Comparison of ENCODE assay signal across 12 cellular contexts in genomic region chr1:2127181-2128145, GRCh38.
DNase-seq lines count a peak whose midpoint lies in the region; ATAC-seq, FAIRE-seq and TF ChIP-seq lines count a peak whose summit lies in the region.
"Had no signal": no experiment of that assay in that cellular context is flagged by ENCODE, and none has a peak within 500 bp of the region (broad histone marks: within the 10 kb centered on the region; RNA-seq: fewer than 3 reads in every experiment).

No MANE protein-coding gene starts in this region.

- SMC1A ChIA-PET in GM12878 (lab: Charles Lee; ENCODE audit: uncharacterized antibody, unreplicated experiment), result no interaction called here

- H3K27ac ChIP-seq in right lobe of liver, result no peak overlapping the region
- no peak overlapping the region for H3K27ac ChIP-seq in HepG2 (ENCODE audit: extremely low read length, insufficient read depth, low read length)
- H3K27ac ChIP-seq in GM12878 (ENCODE audit: control insufficient read depth, insufficient read depth), result no peak overlapping the region

- no peaks in the 10 kb centered on the region for H3K27me3 Mint-ChIP-seq in naive B cell

- WGBS in right lobe of liver (ENCODE audit: insufficient coverage, low coverage, low lambda C conversion rate, missing lambda C conversion rate), result 57% methylated on average over 7 of the region's 30 CpGs
- whole genome bisulfite sequencing in HepG2 (ENCODE audit: low lambda C conversion rate), result 96% methylated on average over 20 of the region's 30 CpGs
- 59% methylated on average over 27 of the region's 30 CpGs for WGBS in GM12878 (ENCODE audit: insufficient coverage, insufficient replicate concordance, low lambda C conversion rate, missing lambda C conversion rate)

- no peaks in the 10 kb centered on the region for H3K27me3 ChIP-seq in right lobe of liver
- H3K27me3 ChIP-seq in HepG2 (ENCODE audit: control insufficient read depth in 1 of 2, insufficient read depth in 2 of 2, low read length in 2 of 2), result no peaks in the 10 kb centered on the region
- no peaks in the 10 kb centered on the region for H3K27me3 ChIP-seq in GM12878 (replicated peaks in 1 of 2; ENCODE audit: control insufficient read depth in 2 of 2, insufficient read depth in 2 of 2, low read length in 1 of 2)

- H3K4me2 ChIP-seq in HepG2 (ENCODE audit: low read depth, low read length) (no peak overlapping the region), GM12878 (ENCODE audit: control insufficient read depth, insufficient read depth) (peak overlapping the region; percentile 22; the same call in 1 of the 2 replicates)

- TF ChIP-seq RAD21 in HepG2 (CRISPR knock-in tag; IDR thresholded peaks at IDR 0.05), result no peak
- TF ChIP-seq RAD21 in GM12878 (IDR thresholded peaks at IDR 0.05; ENCODE audit: insufficient read depth, low read depth, low read length), result no peak

- intact Hi-C loops in right lobe of liver (cut with DNase I) (no loop called here), HepG2 (cut with micrococcal nuclease; ENCODE audit: unreplicated experiment) (no loop called here), GM12878 (cut with micrococcal nuclease; ENCODE audit: unreplicated experiment) (no loop called here)

- no peaks in the 10 kb centered on the region for H3K36me3 ChIP-seq in right lobe of liver
- H3K36me3 ChIP-seq in HepG2 (replicated peaks in 1 of 2; ENCODE audit: control insufficient read depth in 1 of 2, insufficient read depth in 2 of 2, low read length in 2 of 2), result no peaks in the 10 kb centered on the region
- H3K36me3 ChIP-seq in GM12878 (ENCODE audit: control insufficient read depth in 2 of 2, insufficient read depth in 2 of 2, low read length in 1 of 2), result no peaks in the 10 kb centered on the region

- peak overlapping the region; percentile 20 to 95 (median 90) for H3K4me3 Mint-ChIP-seq in naive B cell

- FAIRE-seq in HepG2 (lab: Jason Lieb, UNC) (no peak), GM12878 (lab: Jason Lieb, UNC) (peak; percentile 65)

- TF ChIP-seq EP300 in HepG2 (IDR thresholded peaks at IDR 0.05; ENCODE audit: low read depth in 2 of 2, low read length in 2 of 2) (no peak), HepG2 (CRISPR knock-in tag; IDR thresholded peaks at IDR 0.05; ENCODE audit: borderline replicate concordance) (no peak), GM12878 (IDR thresholded peaks at IDR 0.05; ENCODE audit: borderline replicate concordance in 1 of 2, control insufficient read depth in 1 of 2, low read depth in 2 of 2, low read length in 2 of 2) (no peak)

- BruUV-seq in HepG2 (replicated peaks; lab: Mats Ljungman, UMichigan) (no TSS peak), GM12878 (replicated peaks; lab: Mats Ljungman, UMichigan) (no TSS peak)

- TF ChIP-seq CTCF in right lobe of liver (IDR thresholded peaks at IDR 0.05), result no peak
- TF ChIP-seq CTCF in HepG2 (CRISPR knock-in tag; IDR thresholded peaks at IDR 0.05), result no peak
- TF ChIP-seq CTCF in GM12878 (IDR thresholded peaks at IDR 0.05 in 2 of 3, conservative IDR thresholded peaks at IDR 0.05 in 1 of 3; ENCODE audit: control insufficient read depth in 2 of 3, extremely low read depth in 1 of 3, insufficient read depth in 1 of 3, low read depth in 3 of 3, low read length in 3 of 3), result no peak

- H3K9ac ChIP-seq in HepG2 (ENCODE audit: insufficient read depth, low read depth, low read length) (no peak overlapping the region), GM12878 (ENCODE audit: control insufficient read depth, insufficient read depth, low read length) (no peak overlapping the region)

- H3K9me3 ChIP-seq in right lobe of liver (no peaks in the 10 kb centered on the region), HepG2 (ENCODE audit: low read length) (no peaks in the 10 kb centered on the region), GM12878 (replicated peaks; ENCODE audit: control insufficient read depth, insufficient read depth, low read length) (no peaks in the 10 kb centered on the region)

- TF ChIP-seq POLR2A in right lobe of liver (IDR thresholded peaks at IDR 0.05) (no peak), HepG2 (IDR thresholded peaks at IDR 0.05; ENCODE audit: insufficient read depth in 1 of 2, low read depth in 2 of 2, low read length in 2 of 2) (no peak), GM12878 (IDR thresholded peaks at IDR 0.05; ENCODE audit: low read depth, low read length) (no peak)

- H3K36me3 Mint-ChIP-seq in naive B cell, result no peaks in the 10 kb centered on the region

- H3K79me2 ChIP-seq in HepG2 (ENCODE audit: insufficient read depth, low read length) (no peaks in the 10 kb centered on the region), GM12878 (ENCODE audit: control insufficient read depth, insufficient read depth, low read length) (no peaks in the 10 kb centered on the region)

- ATAC-seq in right lobe of liver (peak in 3 of 4 donors; percentile 16 to 43 (median 20)), HepG2 (no peak), GM12878 (no peak), naive B cell (ENCODE audit: low read depth in 2 of 2) (peak; percentile 89 to 91), HG02840 (IDR thresholded peaks at IDR 0.05; ENCODE audit: low FRiP score, unreplicated experiment) (no peak)

- DNase-seq in right lobe of liver (peak in 1 of 3 donors; percentile 49), HepG2 (ENCODE audit: low spot score) (no peak), GM12878 (ENCODE audit: low read depth, low spot score) (no peak), naive B cell (peak; percentile 65), HT-29 (ENCODE audit: low spot score) (no peak), NCI-H1092 (lab: John Stamatoyannopoulos, UW) (no peak)
- DNase-seq in central memory CD4-positive, alpha-beta T cell, result no peak
- DNase-seq: amniotic stem cell, HCEC 1CT, NCI-H446 treated with DMSO at 0.1 percent for 48 hours, T1000 had no signal

- H3K9me3 Mint-ChIP-seq in naive B cell, result peaks cover 0 to 2% (median 0%) of the 10 kb centered on the region in 7 donors

- peaks cover 18 to 26% (median 26%) of the 10 kb centered on the region in 3 donors for H3K4me1 Mint-ChIP-seq in naive B cell

- RAD21 ChIA-PET in GM12878 (lab: Charles Lee; ENCODE audit: unreplicated experiment), result no interaction called here

- H2AFZ ChIP-seq in HepG2 (ENCODE audit: low read length), result no peak overlapping the region
- H2AFZ ChIP-seq in GM12878 (ENCODE audit: control insufficient read depth, low read depth, low read length), result no peak overlapping the region

- in situ Hi-C loops in HepG2 (cut with HindIII; ENCODE audit: extremely low pct_ligation_motif_present, low pct_unique_long_range_greater_than_20kb), result no loop called here
- in situ Hi-C loops in GM12878 (cut with MboI), result no loop called here

- CTCF ChIA-PET in HepG2 (lab: Yijun Ruan, JAX; ENCODE audit: low intra/inter-chr PET ratio, low total read pairs), result no interaction called here
- CTCF ChIA-PET in GM12878 (lab: Yijun Ruan, JAX), result interaction anchor here (1.1 kb wide), 1 partner anchor 12 kb away, joined by 4 read pairs; no protein-coding TSS in a partner anchor

- H4K20me1 ChIP-seq in HepG2 (ENCODE audit: insufficient read depth, low read length), result no peaks in the 10 kb centered on the region
- H4K20me1 ChIP-seq in GM12878 (ENCODE audit: control insufficient read depth, insufficient read depth), result no peaks in the 10 kb centered on the region

- H3K4me3 ChIP-seq in right lobe of liver, result no peak overlapping the region
- H3K4me3 ChIP-seq in HepG2 (replicated peaks in 1 of 3; ENCODE audit: insufficient read depth in 1 of 3, low read depth in 2 of 3, low read length in 3 of 3), result no peak overlapping the region
- H3K4me3 ChIP-seq in GM12878, result no peak overlapping the region

- H3K4me1 ChIP-seq in right lobe of liver (peaks cover 0 to 5% (median 0%) of the 10 kb centered on the region in 4 donors), HepG2 (ENCODE audit: insufficient read depth, low read length) (peaks cover 7% of the 10 kb centered on the region; the same call in 1 of the 2 replicates), GM12878 (ENCODE audit: control insufficient read depth, insufficient read depth, low read length) (peaks cover 7% of the 10 kb centered on the region)

- H3K27ac Mint-ChIP-seq in naive B cell, result peak overlapping the region; percentile 87 to 99 (median 96)

- POLR2A ChIA-PET in HepG2 (lab: Yijun Ruan, JAX), result no interaction called here
- POLR2A ChIA-PET in GM12878 (lab: Charles Lee), result no interaction called here

TF ChIP-seq in HepG2, 621 proteins besides CTCF, POLR2A, EP300 and RAD21 (continues in another document):
- TF ChIP-seq ZNF317 (CRISPR knock-in tag; IDR thresholded peaks at IDR 0.05) (no peak), ZNF75D (CRISPR knock-in tag; IDR thresholded peaks at IDR 0.05; ENCODE audit: borderline replicate concordance) (no peak), TCF12 (IDR thresholded peaks at IDR 0.05) (no peak), TCF12 (CRISPR knock-in tag; IDR thresholded peaks at IDR 0.05) (no peak), ZNF674 (CRISPR knock-in tag; IDR thresholded peaks at IDR 0.05; ENCODE audit: low read depth) (no peak)

TF ChIP-seq in GM12878, 131 proteins besides CTCF, POLR2A, EP300 and RAD21:
- TF ChIP-seq SMC3 (IDR thresholded peaks at IDR 0.05; ENCODE audit: borderline replicate concordance, low read length) (no peak), NBN (IDR thresholded peaks at IDR 0.05) (no peak), HSF1 (IDR thresholded peaks at IDR 0.05; ENCODE audit: low read depth, low read length) (no peak), SUPT20H (IDR thresholded peaks at IDR 0.05; ENCODE audit: borderline replicate concordance, control insufficient read depth, low read depth, low read length) (no peak)

Comparison
In these comparisons a context has a peak if more than half of its experiments do, and no peak if none do; other contexts are left out.
1. ATAC-seq: peak in right lobe of liver (3 of 4) and naive B cell (2 of 2); none in HepG2 (single experiment), GM12878 (single experiment) and HG02840 (single experiment).